1 cellular context compared by ENCODE assay signal in the genomic region with DNA sequence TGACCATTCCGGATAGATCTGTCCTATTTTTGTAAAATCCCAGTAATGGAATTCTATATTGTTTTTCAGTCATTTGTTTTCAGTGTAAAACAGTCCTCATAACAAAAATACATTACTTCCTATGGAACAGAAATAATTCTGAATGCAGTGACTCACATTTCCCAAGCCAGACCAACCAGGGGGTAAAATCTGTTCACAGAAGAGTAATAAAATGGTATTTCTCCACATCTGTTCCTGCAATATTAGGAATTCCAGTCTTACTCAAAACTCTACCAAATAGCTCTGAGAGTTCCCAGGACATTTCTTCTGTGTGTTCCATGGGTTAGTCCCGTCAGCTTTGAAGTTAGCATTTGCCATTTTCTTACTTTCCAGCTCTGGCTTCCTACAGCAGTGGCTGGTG.
TF ChIP-seq lines count a peak whose summit lies in the region.

No MANE protein-coding gene starts in this region.

TF ChIP-seq in IMR-90, 13 proteins besides CTCF, POLR2A, EP300 and RAD21:
- TF ChIP-seq FOS (IDR thresholded peaks at IDR 0.05; ENCODE audit: low read depth, low read length): peak; percentile 62; the same call in 1 of the 2 replicates
- no peak for TF ChIP-seq MAZ (IDR thresholded peaks at IDR 0.05; ENCODE audit: borderline replicate concordance, low read depth, low read length)
TF ChIP-seq in IMR-90: peak in this region for 1.
